21 cellular contexts compared by ENCODE assay signal in genomic region chr10:100802607-100803006, GRCh38. TPM values are rescaled to one million over a fixed set of nuclear protein-coding genes. Genes with fewer than 3 reads are reported as not detected.
"Had no signal": no experiment of that assay in that cellular context is flagged by ENCODE, and none has a peak within 500 bp of the region (broad histone marks: within the 10 kb centered on the region; RNA-seq: fewer than 3 reads in every experiment).

No MANE protein-coding gene starts in this region.

- H3K9ac ChIP-seq: KMS-11 had no signal

- ATAC-seq: activated CD4-positive, CD25-positive, alpha-beta regulatory T cell treated with anti-CD3 and anti-CD28 coated beads, Interleukin-2, amount 50 U/mL, for 24 hours; activated CD8-positive, alpha-beta T cell treated with anti-CD3 and anti-CD28 coated beads, Interleukin-2, amount 10 ng/mL, durations not matched to agents 7 days and 5 days; activated naive CD4-positive, alpha-beta T cell treated with anti-CD3 and anti-CD28 coated beads, Interleukin-2, amount 50 U/mL, for 72 hours; Panc1; Right ventricle myocardium inferior had no signal

- DNase-seq: activated CD4-positive, alpha-beta T cell treated with anti-CD3 and anti-CD28 coated beads for 4 hours; activated CD8-positive, alpha-beta memory T cell treated with anti-CD3 and anti-CD28 coated beads, Interleukin-2, amount 50 U/mL, for 48 hours; activated CD8-positive, alpha-beta T cell treated with anti-CD3 and anti-CD28 coated beads, Interleukin-2, amount 10 ng/mL, durations not matched to agents 7 days and 5 days; activated T-cell treated with anti-CD3 and anti-CD28 coated beads, Interleukin-2, amount 50 U/mL, for 1 hour; NCI-H1092; NCI-H1417; NCI-H1694; NCI-H2029 treated with DMSO at 0.1 percent for 48 hours; NCI-H510A treated with DMSO at 0.1 percent for 48 hours; NCI-H69; NK-92 treated with Interleukin-12 subunit alpha and Interleukin-12 subunit beta, amount 100 ng/mL, for 24 hours; OCI-M1; RPMI8226 had no signal

- H3K27ac ChIP-seq: KMS-11 had no signal

- H3K4me3 Mint-ChIP-seq: activated CD8-positive, alpha-beta T cell treated with anti-CD3 and anti-CD28 coated beads, Interleukin-2, amount 10 ng/mL, durations not matched to agents 7 days and 5 days; T-helper 1 cell treated with Interleukin-12 subunit alpha and Interleukin-12 subunit beta and Interleukin-4 antibody, amounts not matched to agents 30 μg/mL and 1 μg/mL, for 36 hours had no signal

- H3K9me3 Mint-ChIP-seq: activated naive CD4-positive, alpha-beta T cell treated with anti-CD3 and anti-CD28 coated beads, Interleukin-2, amount 50 U/mL, for 72 hours; T-helper 1 cell treated with Interleukin-12 subunit alpha and Interleukin-12 subunit beta and Interleukin-4 antibody, amounts not matched to agents 30 μg/mL and 1 μg/mL, for 36 hours had no signal

- H3K36me3 Mint-ChIP-seq: activated naive CD4-positive, alpha-beta T cell treated with anti-CD3 and anti-CD28 coated beads, Interleukin-2, amount 50 U/mL, for 72 hours had no signal

- H3K27ac Mint-ChIP-seq: activated CD8-positive, alpha-beta T cell treated with anti-CD3 and anti-CD28 coated beads, Interleukin-2, amount 10 ng/mL, durations not matched to agents 7 days and 5 days; activated naive CD4-positive, alpha-beta T cell treated with anti-CD3 and anti-CD28 coated beads, Interleukin-2, amount 50 U/mL, for 72 hours; T-helper 1 cell treated with Interleukin-12 subunit alpha and Interleukin-12 subunit beta and Interleukin-4 antibody, amounts not matched to agents 30 μg/mL and 1 μg/mL, for 36 hours had no signal

- H3K4me2 ChIP-seq: KMS-11 had no signal

RNA-seq across cellular contexts. Expression of gene PAX2, which starts 57.2 kb away (rescaled TPM):
- total RNA-seq: activated CD8-positive, alpha-beta T cell treated with anti-CD3 and anti-CD28 coated beads, Interleukin-2, amount 10 ng/mL, durations not matched to agents 7 days and 5 days; activated naive CD4-positive, alpha-beta T cell treated with anti-CD3 and anti-CD28 coated beads, Interleukin-2, amount 50 U/mL, for 72 hours; cardiac septum; MCF 10A; Right ventricle myocardium inferior had no signal
